Comparison of ENCODE assay signal across 8 cellular contexts in the genomic region with DNA sequence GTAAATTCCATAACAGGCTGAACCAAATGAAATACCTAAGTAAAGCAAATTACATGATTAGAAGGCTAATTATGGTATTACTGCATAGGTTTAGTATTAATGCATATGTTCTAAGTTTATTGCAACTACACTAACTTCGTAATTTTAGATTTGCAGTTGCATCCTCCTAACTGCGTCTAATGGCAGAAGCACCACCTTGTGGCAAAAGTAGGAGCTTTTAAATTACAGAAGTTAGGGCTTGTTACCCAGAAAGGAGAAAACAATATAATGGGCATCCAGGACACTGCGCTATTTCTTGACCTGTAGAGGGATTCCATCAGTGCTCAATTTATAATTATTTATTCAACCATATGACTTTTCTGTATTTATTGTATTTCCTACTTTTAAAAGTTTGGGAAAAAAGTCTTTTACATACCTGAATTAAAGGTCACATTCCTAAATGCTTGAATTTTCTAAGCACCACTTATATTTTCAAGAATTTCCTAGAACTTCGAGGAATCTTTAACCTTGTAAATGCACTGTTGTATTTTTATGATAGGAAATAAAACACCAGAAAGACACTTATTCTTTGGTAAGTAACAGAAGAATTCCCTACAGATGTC. TPM values are rescaled to one million over a fixed set of nuclear protein-coding genes. Genes with fewer than 3 reads are reported as not detected.
A peak's percentile ranks its signal among the peaks of the same experiment; 100 is the strongest.
DNase-seq lines count a peak whose midpoint lies in the region; ATAC-seq, FAIRE-seq and TF ChIP-seq lines count a peak whose summit lies in the region.

No MANE protein-coding gene starts in this region.

- no peak for TF ChIP-seq EP300 in H1 (IDR thresholded peaks at IDR 0.05; ENCODE audit: borderline replicate concordance in 1 of 2, low read depth in 2 of 2, low read length in 2 of 2)
- no peak for TF ChIP-seq EP300 in ovary (IDR thresholded peaks at IDR 0.05)

- no peak overlapping the region for H3K27ac ChIP-seq in H1 (ENCODE audit: low read depth, low read length)
- H3K27ac ChIP-seq in ovary: no peak overlapping the region

- H4K91ac ChIP-seq in H1 (replicated peaks; ENCODE audit: insufficient read length, low read length): no peak overlapping the region

- no peak overlapping the region for H3K9ac ChIP-seq in H1 (replicated peaks in 1 of 4; ENCODE audit: extremely low read depth in 1 of 4, low read depth in 3 of 4, low read length in 3 of 4)

- no peaks in the 10 kb centered on the region for H3K4me1 ChIP-seq in H1 (replicated peaks in 1 of 4; ENCODE audit: control insufficient read depth in 3 of 4, insufficient read depth in 4 of 4, low read length in 3 of 4)
- no peaks in the 10 kb centered on the region for H3K4me1 ChIP-seq in ovary (ENCODE audit: insufficient read depth)

- no peaks in the 10 kb centered on the region for H3K9me3 ChIP-seq in H1 (ENCODE audit: insufficient read depth in 2 of 2, low read depth in 1 of 2, low read length in 1 of 2)
- no peaks in the 10 kb centered on the region for H3K9me3 ChIP-seq in ovary

- no peaks in the 10 kb centered on the region for H3K79me1 ChIP-seq in H1 (ENCODE audit: low read depth, low read length)

- H3K79me2 ChIP-seq in H1 (ENCODE audit: control insufficient read depth in 1 of 2, insufficient read depth in 2 of 2, low read length in 2 of 2): no peaks in the 10 kb centered on the region

- TF ChIP-seq CTCF in H1 (IDR thresholded peaks at IDR 0.05; ENCODE audit: control extremely low read depth in 1 of 3, insufficient read depth in 1 of 3, low read depth in 1 of 3, low read length in 3 of 3) (peak in 2 of 3 experiments; percentile 50 to 57; a peak in 3 of 4 replicates), ovary (IDR thresholded peaks at IDR 0.05) (peak; percentile 19 to 51 (median 43))

- TF ChIP-seq RAD21 in H1 (IDR thresholded peaks at IDR 0.05 in 1 of 2, conservative IDR thresholded peaks at IDR 0.05 in 1 of 2; ENCODE audit: low read depth in 2 of 2, low read length in 2 of 2): peak; percentile 70 to 74

- H2AK5ac ChIP-seq in H1 (ENCODE audit: low read depth, low read length): no peak overlapping the region

- H3K27me3 ChIP-seq in H1 (replicated peaks in 1 of 4; ENCODE audit: control insufficient read depth in 3 of 4, extremely low read depth in 1 of 4, insufficient read depth in 3 of 4, low read length in 3 of 4) (no peaks in the 10 kb centered on the region), ovary (no peaks in the 10 kb centered on the region)

- no peak overlapping the region for H2BK12ac ChIP-seq in H1 (ENCODE audit: low read depth, low read length)

- H2BK120ac ChIP-seq in H1 (replicated peaks; ENCODE audit: low read depth, low read length): no peak overlapping the region

- DNase-seq in GDM1 (lab: John Stamatoyannopoulos, UW) (peak; percentile 1), NCI-H446 treated with DMSO at 0.1 percent for 48 hours (lab: John Stamatoyannopoulos, UW) (peak; percentile 12), H1 (ENCODE audit: low read depth in 1 of 2, low spot score in 2 of 2) (no peak), ovary (peak in 1 of 5 donors; percentile 24), OCI-M2 (lab: John Stamatoyannopoulos, UW; ENCODE audit: unreplicated experiment) (no peak), COR-L47 (lab: John Stamatoyannopoulos, UW) (no peak), NCI-H146 treated with DMSO at 0.1 percent for 48 hours (lab: John Stamatoyannopoulos, UW; ENCODE audit: unreplicated experiment) (no peak)

- H4K5ac ChIP-seq in H1 (ENCODE audit: insufficient read length, low read depth, low read length): no peak overlapping the region

- no peak overlapping the region for H3K23ac ChIP-seq in H1 (ENCODE audit: insufficient read length)

- H3K23me2 ChIP-seq in H1 (ENCODE audit: low read depth, low read length): no peaks in the 10 kb centered on the region

- H3K4me2 ChIP-seq in H1 (ENCODE audit: insufficient read depth in 1 of 2, low read depth in 2 of 2, low read length in 2 of 2): no peak overlapping the region

- intact Hi-C loops in ovary (cut with DNase I): loop anchor here in 2 of 4 donors (5.0 to 10.0 kb wide), 2 partner anchors 520 to 523 kb away; no protein-coding TSS in a partner anchor

- H2BK5ac ChIP-seq in H1 (ENCODE audit: low read depth, low read length): no peak overlapping the region

- POLR2A ChIA-PET in H1 (lab: Charles Lee; ENCODE audit: partially characterized antibody): interaction anchor here (0.6 to 2.2 kb wide), 5 partner anchors 13 to 234 kb away, joined by 3 to 5 read pairs (median 3); no protein-coding TSS in a partner anchor

- FAIRE-seq in H1 (lab: Jason Lieb, UNC): no peak

- no peak overlapping the region for H4K8ac ChIP-seq in H1 (ENCODE audit: extremely low read depth, insufficient read depth, low read length)

- no peak overlapping the region for H2BK15ac ChIP-seq in H1 (ENCODE audit: low read length)

- H3K14ac ChIP-seq in H1 (ENCODE audit: insufficient read length): no peak overlapping the region

- no peak overlapping the region for H3K18ac ChIP-seq in H1 (ENCODE audit: extremely low read depth, low read length)

- TF ChIP-seq POLR2A in H1 (IDR thresholded peaks at IDR 0.05; ENCODE audit: control extremely low read depth in 1 of 2, low read depth in 2 of 2, low read length in 2 of 2): no peak
- TF ChIP-seq POLR2A in ovary (IDR thresholded peaks at IDR 0.05): no peak

- H3K36me3 ChIP-seq in H1 (ENCODE audit: control insufficient read depth in 2 of 4, insufficient read depth in 4 of 4, low read length in 3 of 4): peaks cover 0 to 5% (median under 1%) of the 10 kb centered on the region in 4 experiments; a peak in 1 of 8 replicates
- H3K36me3 ChIP-seq in ovary: no peaks in the 10 kb centered on the region

- H3K4me3 ChIP-seq in H1 (ENCODE audit: extremely low read depth in 1 of 4, insufficient read depth in 2 of 4, low read depth in 3 of 4, low read length in 4 of 4) (no peak overlapping the region), ovary (no peak overlapping the region)

- no peak overlapping the region for H3K4ac ChIP-seq in H1 (replicated peaks; ENCODE audit: insufficient read length, low read depth, low read length)

- H3K56ac ChIP-seq in H1 (replicated peaks; ENCODE audit: insufficient read length, low read depth, low read length): no peak overlapping the region

- H2AFZ ChIP-seq in H1 (ENCODE audit: low read length): no peak overlapping the region

- CTCF ChIA-PET in H1 (lab: Charles Lee; ENCODE audit: partially characterized antibody): interaction anchor here (0.6 to 6.3 kb wide), 28 partner anchors 9 to 677 kb away, joined by 3 to 36 read pairs (median 4); no protein-coding TSS in a partner anchor

- no peaks in the 10 kb centered on the region for H4K20me1 ChIP-seq in H1 (replicated peaks in 1 of 2; ENCODE audit: control insufficient read depth in 1 of 2, insufficient read depth in 2 of 2, low read length in 2 of 2)

- WGBS in H1 (ENCODE audit: extremely low coverage in 1 of 2, insufficient coverage in 1 of 2, insufficient read length in 1 of 2, insufficient replicate concordance in 2 of 2, low coverage in 1 of 2, low lambda C conversion rate in 2 of 2, missing lambda C conversion rate in 1 of 2), 2 experiments: 83% methylated on average over 4 of the region's 4 CpGs; no CpG with 5 or more reads in 1 of the 2 experiments
- 10 to 21% (median 10%) methylated on average over 4 of the region's 4 CpGs for WGBS in ovary, 3 donors

- no peak for ATAC-seq in GM18498 (IDR thresholded peaks at IDR 0.05; ENCODE audit: unreplicated experiment)

- no peak overlapping the region for H2BK20ac ChIP-seq in H1 (ENCODE audit: low read length)

TF ChIP-seq in H1, 55 proteins besides CTCF, POLR2A, EP300 and RAD21:
- no peak for TF ChIP-seq CTBP2 (IDR thresholded peaks at IDR 0.05; ENCODE audit: borderline replicate concordance, insufficient read depth, insufficient read length, low read length)
- no peak for TF ChIP-seq BACH1 (IDR thresholded peaks at IDR 0.05; ENCODE audit: low read length)
- TF ChIP-seq, protein P1, sequence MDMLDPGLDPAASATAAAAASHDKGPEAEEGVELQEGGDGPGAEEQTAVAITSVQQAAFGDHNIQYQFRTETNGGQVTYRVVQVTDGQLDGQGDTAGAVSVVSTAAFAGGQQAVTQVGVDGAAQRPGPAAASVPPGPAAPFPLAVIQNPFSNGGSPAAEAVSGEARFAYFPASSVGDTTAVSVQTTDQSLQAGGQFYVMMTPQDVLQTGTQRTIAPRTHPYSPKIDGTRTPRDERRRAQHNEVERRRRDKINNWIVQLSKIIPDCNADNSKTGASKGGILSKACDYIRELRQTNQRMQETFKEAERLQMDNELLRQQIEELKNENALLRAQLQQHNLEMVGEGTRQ (IDR thresholded peaks at IDR 0.05; ENCODE audit: low read length): no peak
- no peak for TF ChIP-seq NRF1 (IDR thresholded peaks at IDR 0.05; ENCODE audit: low read depth, low read length)
- no peak for TF ChIP-seq JUND (IDR thresholded peaks at IDR 0.05; ENCODE audit: low read length)
- no peak for TF ChIP-seq SIN3A (conservative IDR thresholded peaks at IDR 0.05 in 1 of 2, IDR thresholded peaks at IDR 0.05 in 1 of 2; ENCODE audit: low read depth in 1 of 2, low read length in 2 of 2)
- TF ChIP-seq TEAD4 (IDR thresholded peaks at IDR 0.05; ENCODE audit: low read depth, low read length): no peak
- no peak for TF ChIP-seq CREB1 (IDR thresholded peaks at IDR 0.05)
- TF ChIP-seq KDM4A (IDR thresholded peaks at IDR 0.05; ENCODE audit: low read depth, low read length, severe bottlenecking): no peak
- no peak for TF ChIP-seq SIX5 (IDR thresholded peaks at IDR 0.05; ENCODE audit: low read depth, low read length)
- TF ChIP-seq HDAC6 (IDR thresholded peaks at IDR 0.05; ENCODE audit: low read depth, low read length): no peak
- no peak for TF ChIP-seq POLR2AphosphoS5 (IDR thresholded peaks at IDR 0.05; ENCODE audit: low read depth, low read length)

RNA-seq across cellular contexts. Expression of a gene that starts 16.3 kb away (rescaled TPM):
- 1.3 and 1.5 TPM in 2 replicates for total RNA-seq in H1 (2021; fragmentation: NEBNext Ultra II Directional; extraction: Animal tissue kit (Norgen Biotek cat#: 25700))
- polyA plus RNA-seq in H1 (2011; rRNA removed): 0.30 and 0.49 TPM in 2 replicates
- polyA plus RNA-seq in H1 (2011; cell fraction: cytosol; rRNA removed): 0.32 TPM
- polyA plus RNA-seq in H1 (2011; cell fraction: nucleus; rRNA removed): 1.0 TPM
- 0.18 to 0.42 TPM (median 0.33 TPM) in 4 replicates for polyA plus RNA-seq in H1 (2012, experiment 1 of 2)
- 0.21 TPM for polyA plus RNA-seq in H1 (2012, experiment 2 of 2)
- 1.9 TPM for polyA plus RNA-seq in H1 (2013, experiment 1 of 2)
- 2.2 TPM for polyA plus RNA-seq in H1 (2013, experiment 2 of 2)
- polyA minus RNA-seq in H1 (2011; rRNA and poly(A)+ RNA removed): 0.73 and 0.98 TPM in 2 replicates
- 0.37 TPM for polyA minus RNA-seq in H1 (2011; cell fraction: cytosol; rRNA and poly(A)+ RNA removed)
- 1.2 TPM for polyA minus RNA-seq in H1 (2011; cell fraction: nucleus; rRNA and poly(A)+ RNA removed)
- under 1 TPM in 3 of 7 donors, not detected in 4; under 0.01 to 0.28 (median 0.12) TPM for total RNA-seq in ovary
- under 1 TPM; 0.01 to 0.25 TPM for polyA plus RNA-seq in ovary

Comparison
In these comparisons a context has a peak if more than half of its experiments do, and no peak if none do; other contexts are left out.
1. DNase-seq: peak in GDM1 (single experiment) and NCI-H446 treated with DMSO at 0.1 percent for 48 hours (single experiment); none in H1 (0 of 2), OCI-M2 (single experiment), COR-L47 (single experiment) and NCI-H146 treated with DMSO at 0.1 percent for 48 hours (single experiment).